10 cellular contexts compared by ENCODE assay signal in the genomic region with DNA sequence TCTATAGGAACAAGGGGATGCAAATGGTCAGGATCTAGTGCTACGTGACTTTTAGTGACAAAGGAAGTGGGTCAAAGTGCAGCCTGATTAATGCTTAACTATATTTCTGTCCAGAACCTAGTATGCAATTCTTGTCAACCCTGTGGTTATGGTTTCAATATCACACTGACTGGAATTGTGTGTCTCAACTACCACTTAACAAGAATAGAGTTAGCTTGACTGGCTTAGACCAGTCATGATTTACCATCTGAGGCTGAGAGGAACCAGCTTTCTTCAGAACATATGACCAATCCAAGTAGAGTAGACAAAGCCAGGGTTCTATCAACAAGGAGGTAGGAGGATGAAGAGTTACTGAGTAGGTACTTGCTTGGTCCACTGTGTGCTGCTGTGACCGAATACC. TPM values are rescaled to one million over a fixed set of nuclear protein-coding genes. Genes with fewer than 3 reads are reported as not detected.
DNase-seq lines count a peak whose midpoint lies in the region; ATAC-seq and TF ChIP-seq lines count a peak whose summit lies in the region.
"Had no signal": no experiment of that assay in that cellular context is flagged by ENCODE, and none has a peak within 500 bp of the region (broad histone marks: within the 10 kb centered on the region; RNA-seq: fewer than 3 reads in every experiment).

No MANE protein-coding gene starts in this region.

- WGBS in esophagus muscularis mucosa = 100% methylated on average over 2 of the region's 2 CpGs

- peak; percentile 97 to 98 for ATAC-seq in activated T-cell treated with anti-CD3 and anti-CD28 coated beads, Interleukin-2, amount 50 U/mL, for 72 hours (replicated peaks in 1 of 2)
- ATAC-seq in HG02623 (IDR thresholded peaks at IDR 0.05; ENCODE audit: unreplicated experiment) = peak; percentile 97
- peak; percentile 98 for ATAC-seq in HG03469 (IDR thresholded peaks at IDR 0.05; ENCODE audit: unreplicated experiment)
- peak; percentile 52 for ATAC-seq in stimulated activated naive CD8-positive, alpha-beta T cell treated with anti-CD3 and anti-CD28 coated beads, Interleukin-15, Interleukin-2, amounts not matched to agents 100 U/mL and 50 U/mL, for 24 hours
- no peak for ATAC-seq in naive thymus-derived CD4-positive, alpha-beta T cell

- H3K27ac Mint-ChIP-seq in activated T-cell treated with anti-CD3 and anti-CD28 coated beads, Interleukin-2, amount 50 U/mL, for 72 hours = peak overlapping the region; percentile 25
- no peak overlapping the region for H3K27ac Mint-ChIP-seq in naive thymus-derived CD4-positive, alpha-beta T cell

- no peak overlapping the region for H3K4me3 ChIP-seq in naive thymus-derived CD4-positive, alpha-beta T cell (ENCODE audit: low read length)
- no peak overlapping the region for H3K4me3 ChIP-seq in esophagus muscularis mucosa

- no peaks in the 10 kb centered on the region for H3K27me3 Mint-ChIP-seq in activated T-cell treated with anti-CD3 and anti-CD28 coated beads, Interleukin-2, amount 50 U/mL, for 72 hours (ENCODE audit: low read depth)
- H3K27me3 Mint-ChIP-seq in naive thymus-derived CD4-positive, alpha-beta T cell = peaks cover 0 to 2% (median 0%) of the 10 kb centered on the region in 5 donors

- no peaks in the 10 kb centered on the region for H3K9me3 Mint-ChIP-seq in activated T-cell treated with anti-CD3 and anti-CD28 coated beads, Interleukin-2, amount 50 U/mL, for 72 hours
- peaks cover 0 to 4% (median 0%) of the 10 kb centered on the region in 11 donors for H3K9me3 Mint-ChIP-seq in naive thymus-derived CD4-positive, alpha-beta T cell

- TF ChIP-seq POLR2A in esophagus muscularis mucosa (IDR thresholded peaks at IDR 0.05; ENCODE audit: low read depth) = no peak

- no peak for TF ChIP-seq EP300 in esophagus muscularis mucosa (IDR thresholded peaks at IDR 0.05)

- POLR2A ChIA-PET in naive thymus-derived CD4-positive, alpha-beta T cell (lab: Charles Lee) = no interaction called here

- H3K4me1 ChIP-seq in naive thymus-derived CD4-positive, alpha-beta T cell (ENCODE audit: control insufficient read depth in 2 of 2, insufficient read depth in 2 of 2, low read length in 2 of 2) = no peaks in the 10 kb centered on the region
- H3K4me1 ChIP-seq in esophagus muscularis mucosa = peaks cover 0 to 5% (median 0%) of the 10 kb centered on the region in 4 donors

- H3K27me3 ChIP-seq in naive thymus-derived CD4-positive, alpha-beta T cell (ENCODE audit: control insufficient read depth in 2 of 2, insufficient read depth in 2 of 2, low read length in 2 of 2) = no peaks in the 10 kb centered on the region
- H3K27me3 ChIP-seq in esophagus muscularis mucosa = no peaks in the 10 kb centered on the region

- H3K36me3 ChIP-seq in naive thymus-derived CD4-positive, alpha-beta T cell (ENCODE audit: control insufficient read depth in 2 of 3, insufficient read depth in 3 of 3, low read length in 3 of 3) = no peaks in the 10 kb centered on the region
- peaks cover 0 to 32% (median 0%) of the 10 kb centered on the region in 4 donors for H3K36me3 ChIP-seq in esophagus muscularis mucosa

- CTCF ChIA-PET in naive thymus-derived CD4-positive, alpha-beta T cell (lab: Charles Lee) = no interaction called here

- peak overlapping the region; percentile 21 to 23 for H3K4me3 Mint-ChIP-seq in activated T-cell treated with anti-CD3 and anti-CD28 coated beads, Interleukin-2, amount 50 U/mL, for 72 hours
- H3K4me3 Mint-ChIP-seq in naive thymus-derived CD4-positive, alpha-beta T cell = no peak overlapping the region

- H3K36me3 Mint-ChIP-seq in activated T-cell treated with anti-CD3 and anti-CD28 coated beads, Interleukin-2, amount 50 U/mL, for 72 hours (ENCODE audit: insufficient read depth in 2 of 2) = no peaks in the 10 kb centered on the region
- peaks cover 0 to 4% (median 0%) of the 10 kb centered on the region in 5 donors for H3K36me3 Mint-ChIP-seq in naive thymus-derived CD4-positive, alpha-beta T cell

- H3K9me3 ChIP-seq in naive thymus-derived CD4-positive, alpha-beta T cell (ENCODE audit: control insufficient read depth in 2 of 3, low read length in 3 of 3) = no peaks in the 10 kb centered on the region
- no peaks in the 10 kb centered on the region for H3K9me3 ChIP-seq in esophagus muscularis mucosa

- peak in 1 of 2 donors; percentile 16 for DNase-seq in activated T-cell treated with anti-CD3 and anti-CD28 coated beads, Interleukin-2, amount 50 U/mL, for 72 hours
- no peak for DNase-seq in activated T-cell treated with anti-CD3 and anti-CD28 coated beads for 4 hours
- no peak for DNase-seq in stimulated activated naive CD8-positive, alpha-beta T cell treated with anti-CD3 and anti-CD28 coated beads, Interleukin-15, Interleukin-2, amounts not matched to agents 100 U/mL and 50 U/mL, for 24 hours
- DNase-seq in NCI-H1436 treated with DMSO at 0.1 percent for 48 hours (lab: John Stamatoyannopoulos, UW) = no peak
- no peak for DNase-seq in naive thymus-derived CD4-positive, alpha-beta T cell
- no peak for DNase-seq in esophagus muscularis mucosa (ENCODE audit: extremely low spot score)
- DNase-seq: activated gamma-delta T cell treated with Interleukin-2 at 50 U/mL for 16 hours; effector memory CD4-positive, alpha-beta T cell had no signal

- no peak overlapping the region for H3K27ac ChIP-seq in naive thymus-derived CD4-positive, alpha-beta T cell (ENCODE audit: low read depth, low read length)
- no peak overlapping the region for H3K27ac ChIP-seq in esophagus muscularis mucosa (replicated peaks in 1 of 4)

- H3K4me1 Mint-ChIP-seq in activated T-cell treated with anti-CD3 and anti-CD28 coated beads, Interleukin-2, amount 50 U/mL, for 72 hours (ENCODE audit: low read depth) = peaks cover 13% of the 10 kb centered on the region
- H3K4me1 Mint-ChIP-seq in naive thymus-derived CD4-positive, alpha-beta T cell = peaks cover 0 to 6% (median 0%) of the 10 kb centered on the region in 7 donors

- no peak for TF ChIP-seq CTCF in esophagus muscularis mucosa (IDR thresholded peaks at IDR 0.05)

- intact Hi-C loops in naive thymus-derived CD4-positive, alpha-beta T cell (cut with micrococcal nuclease) = no loop called here
- intact Hi-C loops in esophagus muscularis mucosa (cut with DNase I) = no loop called here

RNA-seq across cellular contexts. Expression of a gene that starts 54.4 kb away (rescaled TPM):
- not detected for total RNA-seq in activated T-cell treated with anti-CD3 and anti-CD28 coated beads, Interleukin-2, amount 50 U/mL, for 72 hours
- total RNA-seq in naive thymus-derived CD4-positive, alpha-beta T cell = not detected
- polyA plus RNA-seq in naive thymus-derived CD4-positive, alpha-beta T cell = not detected
- 1 to 10 TPM in 1 of 4 donors, under 1 TPM in 3; 0.50 to 1.5 (median 0.67) TPM for total RNA-seq in esophagus muscularis mucosa

Comparison
In these comparisons a context has a peak if more than half of its experiments do, and no peak if none do; other contexts are left out.
1. H3K4me3 Mint-ChIP-seq: peak in activated T-cell treated with anti-CD3 and anti-CD28 coated beads, Interleukin-2, amount 50 U/mL, for 72 hours (2 of 2); none in naive thymus-derived CD4-positive, alpha-beta T cell (0 of 10).